Comparison of ENCODE assay signal across 8 cellular contexts in the genomic region with DNA sequence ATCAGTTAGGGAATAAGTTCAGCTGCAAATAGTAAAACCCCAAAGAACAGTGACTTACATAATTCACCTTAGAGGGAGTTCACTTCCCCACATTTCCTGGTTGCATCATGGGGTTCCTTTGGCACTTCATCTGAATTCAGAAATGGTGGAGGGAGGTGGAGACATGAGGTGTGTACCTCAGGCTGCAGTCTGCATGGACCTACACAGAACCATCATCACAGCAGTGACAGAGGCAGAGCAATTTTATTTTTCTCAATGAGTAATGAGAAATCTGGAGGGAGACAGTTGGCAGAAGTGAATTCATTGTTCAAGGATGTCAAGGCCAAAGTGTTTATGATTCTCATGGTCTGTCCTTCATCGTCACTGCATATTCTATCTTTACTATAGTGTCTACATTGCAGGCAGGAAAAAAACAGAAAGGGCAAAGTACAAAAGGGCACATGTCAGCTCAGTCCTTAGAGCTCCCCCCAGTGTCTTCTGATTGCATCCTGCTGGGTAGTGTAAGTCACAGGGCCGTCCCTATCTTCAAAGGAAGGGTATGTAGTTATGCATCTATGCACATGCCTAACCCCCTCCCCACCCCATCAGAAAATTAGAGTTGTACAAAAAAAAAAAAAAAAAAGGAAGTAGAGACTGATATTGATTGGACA.
DNase-seq lines count a peak whose midpoint lies in the region; ATAC-seq, FAIRE-seq and TF ChIP-seq lines count a peak whose summit lies in the region.

No MANE protein-coding gene starts in this region.

- H3K36me3 ChIP-seq in colonic mucosa: no peaks in the 10 kb centered on the region
- no peaks in the 10 kb centered on the region for H3K36me3 ChIP-seq in psoas muscle (ENCODE audit: insufficient read depth in 1 of 2, low read depth in 1 of 2)
- H3K36me3 ChIP-seq in CD4-positive, alpha-beta memory T cell (ENCODE audit: insufficient read depth, low read length): no peaks in the 10 kb centered on the region

- peaks cover 0 to 1% (median 0%) of the 10 kb centered on the region in 4 donors for H3K4me1 Mint-ChIP-seq in CD4-positive, alpha-beta memory T cell

- no peak for ATAC-seq in psoas muscle

- FAIRE-seq in GM19239 (lab: Jason Lieb, UNC): peak; percentile 88
- FAIRE-seq in RCC 7860 (lab: Jason Lieb, UNC): no peak

- H3K9ac ChIP-seq in colonic mucosa (ENCODE audit: low read depth in 2 of 2, low read length in 2 of 2): no peak overlapping the region

- H3K4me1 ChIP-seq in colonic mucosa: no peaks in the 10 kb centered on the region
- H3K4me1 ChIP-seq in psoas muscle: no peaks in the 10 kb centered on the region
- no peaks in the 10 kb centered on the region for H3K4me1 ChIP-seq in CD4-positive, alpha-beta memory T cell (ENCODE audit: insufficient read depth, low read length)

- H3K27me3 ChIP-seq in colonic mucosa (no peaks in the 10 kb centered on the region), psoas muscle (ENCODE audit: insufficient read depth in 3 of 3, low read length in 2 of 3) (no peaks in the 10 kb centered on the region)
- H3K27me3 ChIP-seq in CD4-positive, alpha-beta memory T cell (ENCODE audit: insufficient read depth, low read length): peaks cover 5% of the 10 kb centered on the region

- H3K27me3 Mint-ChIP-seq in CD4-positive, alpha-beta memory T cell: peaks cover 12 to 21% of the 10 kb centered on the region in 2 donors

- H3K36me3 Mint-ChIP-seq in CD4-positive, alpha-beta memory T cell: no peaks in the 10 kb centered on the region

- 50 to 59% (median 58%) methylated on average over 2 of the region's 2 CpGs for WGBS in psoas muscle, 3 donors

- H3K4me3 Mint-ChIP-seq in CD4-positive, alpha-beta memory T cell: no peak overlapping the region

- intact Hi-C loops in colonic mucosa (cut with DNase I) (no loop called here), psoas muscle (cut with DNase I) (no loop called here)
- intact Hi-C loops in CD4-positive, alpha-beta memory T cell (cut with micrococcal nuclease): no loop called here

- TF ChIP-seq CTCF in LNCAP (IDR thresholded peaks at IDR 0.05) (peak; percentile 52), colonic mucosa (IDR thresholded peaks at IDR 0.05) (no peak), psoas muscle (IDR thresholded peaks at IDR 0.05) (peak; percentile 7)

- CTCF ChIA-PET in CD4-positive, alpha-beta memory T cell (lab: Charles Lee; ENCODE audit: partially characterized antibody): no interaction called here

- H3K9me3 ChIP-seq in colonic mucosa (no peaks in the 10 kb centered on the region), psoas muscle (no peaks in the 10 kb centered on the region)
- H3K9me3 ChIP-seq in CD4-positive, alpha-beta memory T cell (ENCODE audit: control insufficient read depth in 1 of 2, low read length in 2 of 2): no peaks in the 10 kb centered on the region

- H3K27ac ChIP-seq in colonic mucosa (no peak overlapping the region), psoas muscle (no peak overlapping the region)
- H3K27ac ChIP-seq in CD4-positive, alpha-beta memory T cell (ENCODE audit: low read depth, low read length): no peak overlapping the region

- POLR2A ChIA-PET in CD4-positive, alpha-beta memory T cell (lab: Charles Lee; ENCODE audit: partially characterized antibody): no interaction called here

- no peaks in the 10 kb centered on the region for H3K9me3 Mint-ChIP-seq in CD4-positive, alpha-beta memory T cell

- H3K4me3 ChIP-seq in colonic mucosa: no peak overlapping the region
- no peak overlapping the region for H3K4me3 ChIP-seq in psoas muscle
- no peak overlapping the region for H3K4me3 ChIP-seq in CD4-positive, alpha-beta memory T cell (ENCODE audit: low read length in 2 of 2)

- DNase-seq in Ammon's horn (ENCODE audit: low spot score) (peak; percentile 55), GM19239 (ENCODE audit: insufficient read length, low spot score) (no peak), colonic mucosa (peak; percentile 22), psoas muscle (no peak), NCI-H2227 treated with DMSO at 0.1 percent for 48 hours (lab: John Stamatoyannopoulos, UW) (no peak), RCC 7860 (ENCODE audit: low spot score) (no peak)
- DNase-seq in CD4-positive, alpha-beta memory T cell: no peak

- H3K27ac Mint-ChIP-seq in CD4-positive, alpha-beta memory T cell: no peak overlapping the region

Comparison
In these comparisons a context has a peak if more than half of its experiments do, and no peak if none do; other contexts are left out.
1. DNase-seq: peak in Ammon's horn (single experiment) and colonic mucosa (single experiment); none in GM19239 (single experiment), psoas muscle (0 of 2), NCI-H2227 treated with DMSO at 0.1 percent for 48 hours (single experiment), CD4-positive, alpha-beta memory T cell (0 of 5) and RCC 7860 (single experiment).